ENCODE assay signal across 1 cellular context in the genomic region with DNA sequence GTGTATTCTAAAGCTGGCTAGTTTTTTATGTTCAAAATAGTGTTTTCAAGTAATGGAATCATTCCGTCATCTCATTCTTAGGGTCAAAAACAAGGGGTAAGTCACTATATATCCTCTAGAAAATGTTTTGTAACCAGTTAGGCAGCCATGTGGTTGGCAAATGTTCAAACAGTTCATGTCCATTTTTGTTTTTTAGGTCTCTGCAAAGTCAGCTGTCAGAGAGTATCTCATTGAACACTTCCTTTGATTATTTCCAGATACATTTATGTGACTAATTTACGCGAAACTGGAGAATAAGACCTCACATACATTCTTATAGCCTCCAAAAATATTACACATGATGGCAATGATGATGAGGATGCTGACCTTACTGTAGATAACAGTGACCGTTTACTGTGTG.
TF ChIP-seq lines count a peak whose summit lies in the region.

No MANE protein-coding gene starts in this region.

TF ChIP-seq in endothelial cell of umbilical vein, 7 proteins besides CTCF, POLR2A, EP300 and RAD21:
- TF ChIP-seq EZH2 (IDR thresholded peaks at IDR 0.05; ENCODE audit: borderline replicate concordance, low read depth, low read length, severe bottlenecking) (no peak), JUN (IDR thresholded peaks at IDR 0.05; ENCODE audit: borderline replicate concordance, insufficient read depth, insufficient read length, low read depth) (peak; percentile 34)
